2 cellular contexts compared by ENCODE assay signal in genomic region chr13:48804836-48805601, GRCh38.
TF ChIP-seq lines count a peak whose summit lies in the region.

No MANE protein-coding gene starts in this region.

TF ChIP-seq in SK-N-SH, 30 proteins besides CTCF, POLR2A, EP300 and RAD21:
- peak; percentile 60 for TF ChIP-seq TCF12 (IDR thresholded peaks at IDR 0.05)
- peak; percentile 42 for TF ChIP-seq JUND (IDR thresholded peaks at IDR 0.05)
- no peak for TF ChIP-seq POLR2AphosphoS5 (IDR thresholded peaks at IDR 0.05; ENCODE audit: low read depth, low read length)
- TF ChIP-seq SIN3A (IDR thresholded peaks at IDR 0.05; ENCODE audit: borderline replicate concordance, low read depth, low read length) = no peak
- TF ChIP-seq RXRA (IDR thresholded peaks at IDR 0.05; ENCODE audit: borderline replicate concordance, low read depth) = 0 out of 2 replicates have a peak, but pooled peaks have one; percentile 48
- peak; percentile 54 for TF ChIP-seq PBX3 (IDR thresholded peaks at IDR 0.05)
- TF ChIP-seq SMC3 (IDR thresholded peaks at IDR 0.05; ENCODE audit: low read depth, low read length) = no peak
- peak; percentile 45; the same call in 1 of the 2 replicates for TF ChIP-seq FOSL2 (IDR thresholded peaks at IDR 0.05; ENCODE audit: borderline replicate concordance, low read depth)
- TF ChIP-seq RFX5 (IDR thresholded peaks at IDR 0.05; ENCODE audit: low read length) = no peak

TF ChIP-seq in H1, 55 proteins besides CTCF, POLR2A, EP300 and RAD21:
- TF ChIP-seq YY1 (IDR thresholded peaks at IDR 0.05; ENCODE audit: low read depth, low read length) (no peak), USF2 (IDR thresholded peaks at IDR 0.05; ENCODE audit: low read length) (no peak), CEBPB (IDR thresholded peaks at IDR 0.05; ENCODE audit: low read depth, low read length) (no peak), RNF2 (IDR thresholded peaks at IDR 0.05; ENCODE audit: borderline replicate concordance, low read depth, low read length, missing control alignments, poor library complexity, severe bottlenecking) (no peak), ATF3 (IDR thresholded peaks at IDR 0.05; ENCODE audit: insufficient read depth, low read depth, low read length) (no peak), RBBP5 (IDR thresholded peaks at IDR 0.05; ENCODE audit: borderline replicate concordance, low read depth, low read length) (no peak), RFX5 (IDR thresholded peaks at IDR 0.05; ENCODE audit: borderline replicate concordance, low read depth, low read length) (no peak), CBX8 (IDR thresholded peaks at IDR 0.05; ENCODE audit: borderline replicate concordance, low read depth, low read length) (no peak), TAF7 (optimal IDR thresholded peaks at IDR 0.05; ENCODE audit: borderline replicate concordance, low read depth, low read length) (no peak)
